ENCODE assay signal across 19 cellular contexts in genomic region chr10:98513704-98514103, GRCh38.
DNase-seq lines count a peak whose midpoint lies in the region; ATAC-seq and TF ChIP-seq lines count a peak whose summit lies in the region.
"Had no signal": no experiment of that assay in that cellular context is flagged by ENCODE, and none has a peak within 500 bp of the region (broad histone marks: within the 10 kb centered on the region; RNA-seq: fewer than 3 reads in every experiment).

No MANE protein-coding gene starts in this region.

- H3K9me3 ChIP-seq in HEK293 (ENCODE audit: control insufficient read depth, insufficient read depth, low read depth, low read length) (no peaks in the 10 kb centered on the region), body of pancreas (no peaks in the 10 kb centered on the region)
- H3K9me3 ChIP-seq: Caco-2 had no signal

- DNase-seq in CD1c-positive myeloid dendritic cell (ENCODE audit: extremely low spot score): peak; percentile 1
- peak; percentile 54 for DNase-seq in OCI-M1 (lab: John Stamatoyannopoulos, UW)
- DNase-seq in body of pancreas: no peak
- DNase-seq in DMS 273 (lab: John Stamatoyannopoulos, UW; ENCODE audit: unreplicated experiment): no peak
- DNase-seq: C1 segment of cervical spinal cord; Caco-2; CD4-positive, CD25-positive, alpha-beta regulatory T cell; CD8-positive, alpha-beta T cell; DMS 273 treated with DMSO at 0.1 percent for 48 hours; DMS79; EL; GDM1; H9; HFFc6 had no signal

- POLR2A ChIA-PET in HEK293 (lab: Yijun Ruan, JAX): no interaction called here

- TF ChIP-seq CTCF in HEK293 (tag by site-specific recombination; IDR thresholded peaks at IDR 0.05) (no peak), body of pancreas (IDR thresholded peaks at IDR 0.05) (no peak)

- WGBS in body of pancreas, 2 donors: 55 to 56% methylated on average over 1 of the region's 1 CpG

- TF ChIP-seq POLR2A in body of pancreas (IDR thresholded peaks at IDR 0.05): no peak

- H3K36me3 ChIP-seq in HEK293 (ENCODE audit: control insufficient read depth in 2 of 2, insufficient read depth in 1 of 2, low read length in 2 of 2): no peaks in the 10 kb centered on the region
- H3K36me3 ChIP-seq in body of pancreas (replicated peaks in 1 of 2; ENCODE audit: insufficient read depth in 1 of 2, low read depth in 2 of 2): no peaks in the 10 kb centered on the region

- no peak overlapping the region for H3K27ac ChIP-seq in HEK293 (ENCODE audit: extremely low read depth, low read depth, low read length)
- no peak overlapping the region for H3K27ac ChIP-seq in body of pancreas

- ATAC-seq in HG03442 (IDR thresholded peaks at IDR 0.05; ENCODE audit: unreplicated experiment) (no peak), body of pancreas (no peak)
- ATAC-seq: CD8-positive, alpha-beta T cell; GM12878; GM23338; HCT116 had no signal

- intact Hi-C loops in body of pancreas (cut with DNase I): no loop called here

- H3K4me3 ChIP-seq in HEK293 (ENCODE audit: low read depth, low read length): no peak overlapping the region
- no peak overlapping the region for H3K4me3 ChIP-seq in body of pancreas
- H3K4me3 ChIP-seq: GM12878, GM23338 had no signal

- H3K4me1 ChIP-seq in HEK293 (ENCODE audit: control insufficient read depth, insufficient read depth, low read length) (no peaks in the 10 kb centered on the region), body of pancreas (no peaks in the 10 kb centered on the region)

- H3K27me3 ChIP-seq in body of pancreas: no peaks in the 10 kb centered on the region

- CTCF ChIA-PET in HEK293 (lab: Yijun Ruan, JAX): interaction anchor here (0.9 kb wide), 1 partner anchor 47 kb away, joined by 3 read pairs; no protein-coding TSS in a partner anchor

TF ChIP-seq in HEK293, 187 proteins besides CTCF, POLR2A, EP300 and RAD21:
- TF ChIP-seq ZNF639 (tag by site-specific recombination; IDR thresholded peaks at IDR 0.05) (no peak), ZNF140 (tag by site-specific recombination; IDR thresholded peaks at IDR 0.05) (peak; percentile 71; the same call in 1 of the 2 replicates)

Comparison
In these comparisons a context has a peak if more than half of its experiments do, and no peak if none do; other contexts are left out.
1. DNase-seq: peak in CD1c-positive myeloid dendritic cell (single experiment) and OCI-M1 (single experiment); none in body of pancreas (0 of 4) and DMS 273 (single experiment).